8 cellular contexts compared by ENCODE assay signal in the genomic region with DNA sequence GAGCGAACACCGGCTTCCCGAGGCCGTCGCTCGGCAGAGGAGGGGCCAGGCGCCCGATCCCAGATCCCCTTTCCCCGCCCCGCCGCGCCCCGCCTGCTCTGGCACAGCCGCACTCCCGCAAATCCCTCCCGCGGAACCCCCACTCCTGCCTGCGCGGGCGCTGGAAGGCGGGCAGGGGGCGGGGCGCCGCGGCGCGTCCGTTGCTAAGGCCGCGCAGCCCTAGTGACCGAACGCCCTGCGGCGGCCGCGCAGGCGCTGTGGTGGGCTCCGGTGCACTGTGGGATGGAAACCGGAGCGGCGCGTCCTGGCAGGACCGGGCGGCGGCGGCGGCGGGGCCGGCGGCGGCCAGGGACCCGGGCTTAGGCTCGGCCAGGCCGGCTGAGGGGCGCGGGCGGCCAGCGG. TPM values are rescaled to one million over a fixed set of nuclear protein-coding genes. Genes with fewer than 3 reads are reported as not detected.
A peak's percentile ranks its signal among the peaks of the same experiment; 100 is the strongest.
DNase-seq lines count a peak whose midpoint lies in the region; ATAC-seq and TF ChIP-seq lines count a peak whose summit lies in the region.

A gene with protein sequence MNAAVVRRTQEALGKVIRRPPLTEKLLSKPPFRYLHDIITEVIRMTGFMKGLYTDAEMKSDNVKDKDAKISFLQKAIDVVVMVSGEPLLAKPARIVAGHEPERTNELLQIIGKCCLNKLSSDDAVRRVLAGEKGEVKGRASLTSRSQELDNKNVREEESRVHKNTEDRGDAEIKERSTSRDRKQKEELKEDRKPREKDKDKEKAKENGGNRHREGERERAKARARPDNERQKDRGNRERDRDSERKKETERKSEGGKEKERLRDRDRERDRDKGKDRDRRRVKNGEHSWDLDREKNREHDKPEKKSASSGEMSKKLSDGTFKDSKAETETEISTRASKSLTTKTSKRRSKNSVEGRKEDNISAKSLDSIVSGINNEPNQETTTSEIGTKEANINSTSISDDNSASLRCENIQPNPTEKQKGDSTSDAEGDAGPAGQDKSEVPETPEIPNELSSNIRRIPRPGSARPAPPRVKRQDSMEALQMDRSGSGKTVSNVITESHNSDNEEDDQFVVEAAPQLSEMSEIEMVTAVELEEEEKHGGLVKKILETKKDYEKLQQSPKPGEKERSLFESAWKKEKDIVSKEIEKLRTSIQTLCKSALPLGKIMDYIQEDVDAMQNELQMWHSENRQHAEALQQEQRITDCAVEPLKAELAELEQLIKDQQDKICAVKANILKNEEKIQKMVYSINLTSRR (plus strand): TSS at position 273 of the 402 bp plus-strand sequence. CDS start 145 bp downstream, outside the sequence.

- no peaks in the 10 kb centered on the region for H3K9me3 ChIP-seq in Karpas-422 (ENCODE audit: low read length)

- DNase-seq in DMS53 (lab: John Stamatoyannopoulos, UW) (peak; percentile 99), Karpas-422 (peak; percentile 93), RPMI8226 (peak; percentile 85), fibroblast of the conjunctiva (ENCODE audit: low read depth) (peak; percentile 85), nephron progenitor cell (peak; percentile 98)
- DNase-seq in activated T-helper 9 cell treated with anti-CD3 and anti-CD28 coated beads, Interleukin-2, amount 50 U/mL, for 16 hours (ENCODE audit: low read depth): peak; percentile 84
- peak; percentile 89 for DNase-seq in stimulated activated naive CD8-positive, alpha-beta T cell treated with anti-CD3 and anti-CD28 coated beads, Interleukin-15, Interleukin-2, amounts not matched to agents 100 U/mL and 50 U/mL, for 24 hours

- peak within 1 kb of the TSS; percentile 73 for H3K4me2 ChIP-seq in Karpas-422 (ENCODE audit: low read depth, low read length, poor library complexity, severe bottlenecking)

- H3K79me2 ChIP-seq in Karpas-422 (ENCODE audit: low read length): peaks cover 35% of the 10 kb centered on the region

- no peak within 1 kb of the TSS for H3K27ac Mint-ChIP-seq in nephron progenitor cell

- H3K4me1 Mint-ChIP-seq in nephron progenitor cell: peaks cover 16% of the 10 kb centered on the region

- no peaks in the 10 kb centered on the region for H3K27me3 ChIP-seq in Karpas-422 (ENCODE audit: low read length)

- peaks cover 16% of the 10 kb centered on the region for H3K4me1 ChIP-seq in Karpas-422 (ENCODE audit: low read length)

- H3K4me3 Mint-ChIP-seq in nephron progenitor cell: peak within 1 kb of the TSS; percentile 88

- peaks cover 7% of the 10 kb centered on the region for H3K9me3 Mint-ChIP-seq in nephron progenitor cell

- 0 out of 2 replicates have a peak, but pooled peaks cover 5% of the 10 kb centered on the region for H3K36me3 ChIP-seq in Karpas-422 (ENCODE audit: insufficient read depth, low read length)

- ATAC-seq in GM21786 (IDR thresholded peaks at IDR 0.05; ENCODE audit: unreplicated experiment): peak; percentile 94
- peak; percentile 96 for ATAC-seq in stimulated activated naive CD8-positive, alpha-beta T cell treated with anti-CD3 and anti-CD28 coated beads, Interleukin-15, Interleukin-2, amounts not matched to agents 100 U/mL and 50 U/mL, for 24 hours

- peak within 1 kb of the TSS; percentile 26 for H2AFZ ChIP-seq in Karpas-422 (ENCODE audit: low read length)

- peak within 1 kb of the TSS; percentile 67 for H3K9ac ChIP-seq in Karpas-422 (ENCODE audit: low read length)

- TF ChIP-seq CTCF in nephron progenitor cell (IDR thresholded peaks at IDR 0.05): no peak

- peaks cover 15% of the 10 kb centered on the region for H3K27me3 Mint-ChIP-seq in nephron progenitor cell (ENCODE audit: low read depth, poor library complexity)

- H3K36me3 Mint-ChIP-seq in nephron progenitor cell (ENCODE audit: low read depth): peaks cover 6% of the 10 kb centered on the region

- no peaks in the 10 kb centered on the region for H4K20me1 ChIP-seq in Karpas-422 (ENCODE audit: insufficient read depth, low read depth, low read length)

- H3K27ac ChIP-seq in Karpas-422 (ENCODE audit: low read length): 0 out of 2 replicates have a peak within 1 kb of the TSS, but pooled peaks have one; percentile 28

- no peaks in the 10 kb centered on the region for H3K9me2 ChIP-seq in Karpas-422 (replicated peaks; ENCODE audit: insufficient read depth, low read length)

- H3K4me3 ChIP-seq in Karpas-422 (ENCODE audit: low read length): peak within 1 kb of the TSS; percentile 69

RNA-seq across cellular contexts. Expression of the gene that starts here (rescaled TPM):
- total RNA-seq in Karpas-422 (2014; rRNA removed; shearing (Covaris generic); ENCODE audit: low replicate concordance): 16.0 and 18.4 TPM in 2 replicates

Comparison
In these comparisons a context has a peak if more than half of its experiments do, and no peak if none do; other contexts are left out.
1. Peak in every context shown above with its lines: DNase-seq, ATAC-seq, H3K4me3 ChIP-seq and H3K27ac ChIP-seq.